25 cellular contexts compared by ENCODE assay signal in genomic region chr2:103135679-103136078, GRCh38.
"Had no signal": no experiment of that assay in that cellular context is flagged by ENCODE, and none has a peak within 500 bp of the region (broad histone marks: within the 10 kb centered on the region; RNA-seq: fewer than 3 reads in every experiment).

No MANE protein-coding gene starts in this region.

- DNase-seq: activated CD4-positive, alpha-beta T cell treated with anti-CD3 and anti-CD28 coated beads, Interleukin-2, amount 50 U/mL, for 1 hour; activated effector memory CD4-positive, alpha-beta T cell treated with Interleukin-2 at 50 U/mL for 16 hours; activated naive CD4-positive, alpha-beta T cell treated with Interleukin-2 at 50 U/mL for 16 hours; activated T-cell treated with anti-CD3 and anti-CD28 coated beads for 4 hours; brain microvascular endothelial cell; dorsolateral prefrontal cortex; effector memory CD4-positive, alpha-beta T cell; left colon; midbrain; naive thymus-derived CD4-positive, alpha-beta T cell; nucleus accumbens; psoas muscle; stimulated activated CD4-positive, alpha-beta T cell treated with anti-CD3 and anti-CD28 coated beads, Interleukin-1b, Interleukin-23, amount 100 ng/mL, for 48 hours; stimulated activated CD4-positive, alpha-beta T cell treated with anti-CD3 and anti-CD28 coated beads, Interleukin-4, amount 100 ng/mL, for 4 hours; stimulated activated CD8-positive, alpha-beta memory T cell treated with anti-CD3 and anti-CD28 coated beads, Interleukin-4, amount 100 ng/mL, for 48 hours; stimulated activated naive CD8-positive, alpha-beta T cell treated with anti-CD3 and anti-CD28 coated beads, Interleukin-15, amount 100 ng/mL, for 72 hours; substantia nigra; T-helper 17 cell; uterus had no signal

- ATAC-seq: left colon; naive thymus-derived CD4-positive, alpha-beta T cell; psoas muscle; stimulated activated memory B cell treated with anti-CD40 and anti-IgM and Interleukin-4, amounts not matched to agents 10 μg/mL and 1 μg/mL and 100 μg/mL, for 72 hours; stimulated activated naive CD8-positive, alpha-beta T cell treated with anti-CD3 and anti-CD28 coated beads, Interleukin-15, amount 100 ng/mL, for 72 hours; T-helper 17 cell; WTC11 had no signal

- H3K4me3 ChIP-seq: ascending aorta, coronary artery, dorsolateral prefrontal cortex, hepatocyte, psoas muscle, smooth muscle cell, uterus had no signal
